ENCODE assay signal across 1 cellular context in the genomic region with DNA sequence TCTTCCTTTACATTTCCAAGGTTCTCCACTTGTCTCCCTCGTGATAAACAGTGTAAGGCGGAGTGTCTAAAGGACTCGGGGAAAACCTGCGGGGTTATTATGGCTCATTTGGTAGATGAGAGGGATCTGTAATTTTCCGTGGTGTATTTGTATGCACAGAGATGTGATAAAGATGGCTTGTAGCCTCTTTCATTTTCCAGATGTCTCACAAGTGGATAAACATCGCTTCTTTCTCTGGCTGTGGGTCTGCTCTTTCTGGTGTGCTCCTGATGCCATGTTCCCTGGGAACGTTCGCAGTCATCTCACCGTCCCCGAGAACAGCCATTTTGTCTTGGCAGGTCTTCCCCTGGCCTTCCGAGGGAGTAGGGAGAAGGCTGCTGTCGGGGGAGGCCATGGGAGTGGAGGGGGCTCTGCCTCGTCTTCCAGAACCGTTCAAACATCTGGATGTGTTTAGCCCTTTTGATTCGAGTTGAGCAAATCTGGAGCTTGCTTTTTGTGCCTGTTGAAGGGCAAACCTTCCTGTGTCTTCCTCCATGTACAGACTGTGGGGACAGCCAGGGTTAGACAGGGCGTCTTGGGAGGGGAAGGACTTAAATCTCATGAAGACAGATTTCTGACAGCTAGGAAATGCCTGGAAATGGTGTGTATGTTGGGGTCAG.
TF ChIP-seq lines count a peak whose summit lies in the region.

No MANE protein-coding gene starts in this region.

TF ChIP-seq in H1, 55 proteins besides CTCF, POLR2A, EP300 and RAD21 (continued from another document):
- TF ChIP-seq YY1 (IDR thresholded peaks at IDR 0.05; ENCODE audit: low read depth, low read length), result peak; percentile 56; the same call in 1 of the 2 replicates
- no peak for TF ChIP-seq NRF1 (IDR thresholded peaks at IDR 0.05; ENCODE audit: low read depth, low read length)
